8 cellular contexts compared by ENCODE assay signal in genomic region chr12:98418357-98419075, GRCh38.
DNase-seq lines count a peak whose midpoint lies in the region; ATAC-seq, FAIRE-seq and TF ChIP-seq lines count a peak whose summit lies in the region.

No MANE protein-coding gene starts in this region.

- POLR2A ChIA-PET in CD8-positive, alpha-beta memory T cell (lab: Charles Lee): no interaction called here

- peaks cover 30% of the 10 kb centered on the region for H3K4me1 Mint-ChIP-seq in astrocyte (ENCODE audit: low read depth, unreplicated experiment)
- H3K4me1 Mint-ChIP-seq in CD8-positive, alpha-beta memory T cell: no peaks in the 10 kb centered on the region

- H3K4me1 ChIP-seq in ACC112 (ENCODE audit: control insufficient read depth, insufficient read depth, low read length, unreplicated experiment): peaks cover 26% of the 10 kb centered on the region
- peaks cover 19% of the 10 kb centered on the region for H3K4me1 ChIP-seq in astrocyte (ENCODE audit: insufficient read depth, low read length)
- no peaks in the 10 kb centered on the region for H3K4me1 ChIP-seq in CD8-positive, alpha-beta memory T cell (ENCODE audit: insufficient read depth, low read length)

- CTCF ChIA-PET in CD8-positive, alpha-beta memory T cell (lab: Charles Lee): interaction anchor here (2.4 kb wide), 1 partner anchor 9 kb away, joined by 4 read pairs; no protein-coding TSS in a partner anchor

- peak; percentile 14 for DNase-seq in GM20000 (ENCODE audit: low spot score)
- DNase-seq in astrocyte (ENCODE audit: low read depth): peak; percentile 99
- peak; percentile 93 for DNase-seq in islet precursor cell
- DNase-seq in ureter (ENCODE audit: low spot score): peak; percentile 90
- no peak for DNase-seq in CD8-positive, alpha-beta memory T cell
- DNase-seq in activated gamma-delta T cell (lab: John Stamatoyannopoulos, UW): no peak

- no peaks in the 10 kb centered on the region for H3K27me3 Mint-ChIP-seq in astrocyte (ENCODE audit: low read depth, unreplicated experiment)
- peaks cover 3 to 12% of the 10 kb centered on the region in 2 donors for H3K27me3 Mint-ChIP-seq in CD8-positive, alpha-beta memory T cell

- peak; percentile 23 for FAIRE-seq in astrocyte (lab: Jason Lieb, UNC)

- peak; percentile 84 for ATAC-seq in HG03571 (IDR thresholded peaks at IDR 0.05; ENCODE audit: unreplicated experiment)

- no peak for TF ChIP-seq CTCF in GM20000 (IDR thresholded peaks at IDR 0.05; ENCODE audit: extremely low read depth, missing control alignments)
- no peak for TF ChIP-seq CTCF in astrocyte (IDR thresholded peaks at IDR 0.05; ENCODE audit: insufficient read depth, low read depth, low read length)

- H3K9me3 Mint-ChIP-seq in astrocyte (ENCODE audit: unreplicated experiment): no peaks in the 10 kb centered on the region
- peaks cover 0 to 2% (median 0%) of the 10 kb centered on the region in 5 donors for H3K9me3 Mint-ChIP-seq in CD8-positive, alpha-beta memory T cell

- H3K79me2 ChIP-seq in ACC112 (ENCODE audit: control insufficient read depth, insufficient read depth, low read length, unreplicated experiment): no peaks in the 10 kb centered on the region
- no peaks in the 10 kb centered on the region for H3K79me2 ChIP-seq in astrocyte (ENCODE audit: insufficient read depth, low read length)

- H3K4me3 Mint-ChIP-seq in astrocyte (ENCODE audit: unreplicated experiment): peak overlapping the region; percentile 16
- no peak overlapping the region for H3K4me3 Mint-ChIP-seq in CD8-positive, alpha-beta memory T cell

- peak overlapping the region; percentile 51 for H3K27ac ChIP-seq in ACC112 (ENCODE audit: low read depth, low read length)
- peak overlapping the region; percentile 64 for H3K27ac ChIP-seq in astrocyte (ENCODE audit: low read depth, low read length)
- no peak overlapping the region for H3K27ac ChIP-seq in CD8-positive, alpha-beta memory T cell (ENCODE audit: low read depth, low read length)

- H3K9me3 ChIP-seq in astrocyte (ENCODE audit: insufficient read depth, low read depth, low read length): no peaks in the 10 kb centered on the region
- H3K9me3 ChIP-seq in CD8-positive, alpha-beta memory T cell (ENCODE audit: low read length): no peaks in the 10 kb centered on the region

- H2AFZ ChIP-seq in ACC112 (ENCODE audit: low read length, unreplicated experiment) (peak overlapping the region; percentile 70), astrocyte (ENCODE audit: low read depth, low read length) (peak overlapping the region; percentile 50)

- no peaks in the 10 kb centered on the region for H3K36me3 Mint-ChIP-seq in astrocyte (ENCODE audit: low read depth, unreplicated experiment)
- H3K36me3 Mint-ChIP-seq in CD8-positive, alpha-beta memory T cell: peaks cover 0 to 5% (median 3%) of the 10 kb centered on the region in 3 donors

- H3K9ac ChIP-seq in astrocyte (ENCODE audit: low read length): peak overlapping the region; percentile 29

- peak overlapping the region; percentile 93 for H3K27ac Mint-ChIP-seq in astrocyte (ENCODE audit: unreplicated experiment)
- H3K27ac Mint-ChIP-seq in CD8-positive, alpha-beta memory T cell: no peak overlapping the region

- H4K20me1 ChIP-seq in astrocyte (ENCODE audit: insufficient read depth, low read length): no peaks in the 10 kb centered on the region

- no peaks in the 10 kb centered on the region for H3K27me3 ChIP-seq in ACC112 (ENCODE audit: insufficient read depth, low read length)
- no peaks in the 10 kb centered on the region for H3K27me3 ChIP-seq in astrocyte (ENCODE audit: insufficient read depth, low read length)
- no peaks in the 10 kb centered on the region for H3K27me3 ChIP-seq in CD8-positive, alpha-beta memory T cell (ENCODE audit: insufficient read depth, low read length, poor library complexity, severe bottlenecking)

- H3K36me3 ChIP-seq in ACC112 (ENCODE audit: insufficient read depth, low read length) (no peaks in the 10 kb centered on the region), astrocyte (ENCODE audit: insufficient read depth, low read length) (no peaks in the 10 kb centered on the region)
- no peaks in the 10 kb centered on the region for H3K36me3 ChIP-seq in CD8-positive, alpha-beta memory T cell (ENCODE audit: insufficient read depth, low read length)

- H3K4me2 ChIP-seq in astrocyte (ENCODE audit: low read length): peak overlapping the region; percentile 81

- peak overlapping the region; percentile 59 for H3K4me3 ChIP-seq in ACC112 (ENCODE audit: low read depth, low read length)
- H3K4me3 ChIP-seq in astrocyte (ENCODE audit: insufficient read depth, low read depth, low read length): peak overlapping the region; percentile 35
- H3K4me3 ChIP-seq in CD8-positive, alpha-beta memory T cell (ENCODE audit: low read length): no peak overlapping the region

Comparison
In these comparisons a context has a peak if more than half of its experiments do, and no peak if none do; other contexts are left out.
1. DNase-seq: peak in GM20000 (single experiment), astrocyte (single experiment), islet precursor cell (single experiment) and ureter (single experiment); none in CD8-positive, alpha-beta memory T cell (0 of 5) and activated gamma-delta T cell (single experiment).